ENCODE assay signal across 13 cellular contexts in genomic region chr20:25300496-25301170, GRCh38. TPM values are rescaled to one million over a fixed set of nuclear protein-coding genes. Genes with fewer than 3 reads are reported as not detected.
DNase-seq lines count a peak whose midpoint lies in the region; ATAC-seq and TF ChIP-seq lines count a peak whose summit lies in the region.
"Had no signal": no experiment of that assay in that cellular context is flagged by ENCODE, and none has a peak within 500 bp of the region (broad histone marks: within the 10 kb centered on the region; RNA-seq: fewer than 3 reads in every experiment).

No MANE protein-coding gene starts in this region.

- no peaks in the 10 kb centered on the region for H3K4me1 Mint-ChIP-seq in activated naive CD4-positive, alpha-beta T cell treated with anti-CD3 and anti-CD28 coated beads for 36 hours (ENCODE audit: low read depth)
- H3K4me1 Mint-ChIP-seq in natural killer cell (peaks cover 0 to 4% of the 10 kb centered on the region in 2 donors), immature natural killer cell (peaks cover 0 to 1% of the 10 kb centered on the region in 2 donors)
- H3K4me1 Mint-ChIP-seq: nephron had no signal

- peak; percentile 11 for TF ChIP-seq CTCF in fibroblast of villous mesenchyme (IDR thresholded peaks at IDR 0.05; ENCODE audit: insufficient read depth, low read depth, low read length)
- no peak for TF ChIP-seq CTCF in natural killer cell (IDR thresholded peaks at IDR 0.05)

- no peaks in the 10 kb centered on the region for H3K36me3 Mint-ChIP-seq in activated naive CD4-positive, alpha-beta T cell treated with anti-CD3 and anti-CD28 coated beads, Interleukin-2, amount 50 U/mL, for 72 hours
- no peaks in the 10 kb centered on the region for H3K36me3 Mint-ChIP-seq in activated naive CD4-positive, alpha-beta T cell treated with anti-CD3 and anti-CD28 coated beads for 36 hours (ENCODE audit: low read depth)
- H3K36me3 Mint-ChIP-seq in natural killer cell (no peaks in the 10 kb centered on the region), immature natural killer cell (no peaks in the 10 kb centered on the region)

- no peaks in the 10 kb centered on the region for H3K27me3 ChIP-seq in SJSA1 (replicated peaks)
- H3K27me3 ChIP-seq: MG63 had no signal

- H3K4me3 ChIP-seq in SJSA1 (no peak overlapping the region), fibroblast of villous mesenchyme (ENCODE audit: low read depth, low read length) (no peak overlapping the region)
- H3K4me3 ChIP-seq: MG63 had no signal

- H3K4me3 Mint-ChIP-seq in activated naive CD4-positive, alpha-beta T cell treated with anti-CD3 and anti-CD28 coated beads for 36 hours: no peak overlapping the region
- H3K4me3 Mint-ChIP-seq in natural killer cell (no peak overlapping the region), immature natural killer cell (no peak overlapping the region)
- H3K4me3 Mint-ChIP-seq: activated B cell treated with CpG ODN at 0.5 μM for 24 hours, nephron had no signal

- no peak for DNase-seq in activated naive CD4-positive, alpha-beta T cell treated with anti-CD3 and anti-CD28 coated beads, Interleukin-2, amount 50 U/mL, for 72 hours (ENCODE audit: low spot score in 2 of 2)
- no peak for DNase-seq in activated naive CD4-positive, alpha-beta T cell treated with anti-CD3 and anti-CD28 coated beads for 36 hours
- DNase-seq in SJSA1 (ENCODE audit: low read depth in 1 of 2, low spot score in 2 of 2): no peak
- peak; percentile 20 for DNase-seq in fibroblast of villous mesenchyme (ENCODE audit: low read depth)
- no peak for DNase-seq in sciatic nerve (ENCODE audit: low spot score)
- DNase-seq in natural killer cell: no peak
- DNase-seq in immature natural killer cell: no peak
- DNase-seq: activated B cell treated with CpG ODN at 0.5 μM for 24 hours; NCI-H446; stimulated activated CD4-positive, alpha-beta T cell treated with anti-CD3 and anti-CD28 coated beads, Interleukin-12 subunit alpha, Interleukin-12 subunit beta, amount 100 ng/mL, for 4 hours had no signal

- H3K27ac ChIP-seq in SJSA1: peak overlapping the region; percentile 19; the same call in 1 of the 2 replicates

- no peaks in the 10 kb centered on the region for H3K9me3 ChIP-seq in SJSA1 (replicated peaks)
- H3K9me3 ChIP-seq: MG63 had no signal

- intact Hi-C loops in activated naive CD4-positive, alpha-beta T cell treated with anti-CD3 and anti-CD28 coated beads for 36 hours (cut with micrococcal nuclease): no loop called here
- intact Hi-C loops in sciatic nerve (cut with DNase I): no loop called here
- intact Hi-C loops in natural killer cell (cut with micrococcal nuclease): no loop called here

- CTCF ChIA-PET in activated naive CD4-positive, alpha-beta T cell treated with anti-CD3 and anti-CD28 coated beads for 36 hours (lab: Charles Lee): interaction anchor here (2.8 kb wide), 1 partner anchor 99 kb away, joined by 11 read pairs; no protein-coding TSS in a partner anchor

- peaks cover 88% of the 10 kb centered on the region for H3K36me3 ChIP-seq in SJSA1

- ATAC-seq in activated naive CD4-positive, alpha-beta T cell treated with anti-CD3 and anti-CD28 coated beads, Interleukin-2, amount 50 U/mL, for 72 hours: no peak
- ATAC-seq in sciatic nerve: peak; percentile 9
- ATAC-seq in natural killer cell: no peak
- ATAC-seq in HG03469 (IDR thresholded peaks at IDR 0.05; ENCODE audit: unreplicated experiment): no peak

- peaks cover 17% of the 10 kb centered on the region for H3K4me1 ChIP-seq in SJSA1 (replicated peaks)

- H3K27me3 Mint-ChIP-seq in activated naive CD4-positive, alpha-beta T cell treated with anti-CD3 and anti-CD28 coated beads for 36 hours (ENCODE audit: low read depth): no peaks in the 10 kb centered on the region
- H3K27me3 Mint-ChIP-seq in natural killer cell (ENCODE audit: low read depth in 2 of 2) (no peaks in the 10 kb centered on the region), immature natural killer cell (ENCODE audit: low read depth in 3 of 3) (peaks cover 0 to 8% (median 4%) of the 10 kb centered on the region in 3 donors)
- H3K27me3 Mint-ChIP-seq: activated B cell treated with CpG ODN at 0.5 μM for 24 hours had no signal

- peak overlapping the region; percentile 26 to 29 for H3K27ac Mint-ChIP-seq in activated naive CD4-positive, alpha-beta T cell treated with anti-CD3 and anti-CD28 coated beads, Interleukin-2, amount 50 U/mL, for 72 hours
- no peak overlapping the region for H3K27ac Mint-ChIP-seq in activated naive CD4-positive, alpha-beta T cell treated with anti-CD3 and anti-CD28 coated beads for 36 hours
- H3K27ac Mint-ChIP-seq in natural killer cell (no peak overlapping the region), immature natural killer cell (peak overlapping the region in 2 of 6 donors; percentile 43 to 79)
- H3K27ac Mint-ChIP-seq: activated B cell treated with CpG ODN at 0.5 μM for 24 hours had no signal

- no peaks in the 10 kb centered on the region for H3K9me3 Mint-ChIP-seq in activated naive CD4-positive, alpha-beta T cell treated with anti-CD3 and anti-CD28 coated beads, Interleukin-2, amount 50 U/mL, for 72 hours
- H3K9me3 Mint-ChIP-seq in activated naive CD4-positive, alpha-beta T cell treated with anti-CD3 and anti-CD28 coated beads for 36 hours: no peaks in the 10 kb centered on the region
- H3K9me3 Mint-ChIP-seq in natural killer cell: no peaks in the 10 kb centered on the region
- no peaks in the 10 kb centered on the region for H3K9me3 Mint-ChIP-seq in immature natural killer cell
- H3K9me3 Mint-ChIP-seq: activated B cell treated with CpG ODN at 0.5 μM for 24 hours, nephron had no signal

RNA-seq across cellular contexts. Expression of gene PYGB, which starts 52.7 kb away (rescaled TPM):
- total RNA-seq in activated naive CD4-positive, alpha-beta T cell treated with anti-CD3 and anti-CD28 coated beads, Interleukin-2, amount 50 U/mL, for 72 hours: 10 to 100 TPM; 19.1 to 30.8 TPM
- 10 to 100 TPM; 19.6 to 20.0 TPM for total RNA-seq in activated naive CD4-positive, alpha-beta T cell treated with anti-CD3 and anti-CD28 coated beads for 36 hours
- 175 and 192 TPM in 2 replicates for total RNA-seq in SJSA1 (2014; rRNA removed; shearing (Covaris generic))
- total RNA-seq in fibroblast of villous mesenchyme (110 and 151 TPM in 2 replicates), sciatic nerve (37.9 TPM), natural killer cell (10 to 100 TPM; 39.4 to 55.4 (median 47.0) TPM)
- polyA plus RNA-seq in immature natural killer cell: 10 to 100 TPM; 39.3 to 56.0 (median 51.0) TPM

Comparison
In these comparisons a context has a peak if more than half of its experiments do, and no peak if none do; other contexts are left out.
1. H3K27ac Mint-ChIP-seq: peak in activated naive CD4-positive, alpha-beta T cell treated with anti-CD3 and anti-CD28 coated beads, Interleukin-2, amount 50 U/mL, for 72 hours (2 of 2); none in activated naive CD4-positive, alpha-beta T cell treated with anti-CD3 and anti-CD28 coated beads for 36 hours (single experiment) and natural killer cell (0 of 2).